In genomic region chr6:35920793-35921732, GRCh38 we compare ENCODE assay signal across 1 cellular context.
TF ChIP-seq lines count a peak whose summit lies in the region.

Gene SRPK1 (minus strand): TSS chr6:35921098. CDS start chr6:35921056, 42 bp downstream.

TF ChIP-seq in A549, 52 proteins besides CTCF, POLR2A, EP300 and RAD21 (continued from another document):
- TF ChIP-seq HMGXB4 (CRISPR knock-in tag; IDR thresholded peaks at IDR 0.05; ENCODE audit: borderline replicate concordance): no peak
- TF ChIP-seq SREBF2 (IDR thresholded peaks at IDR 0.05): no peak
- no peak for TF ChIP-seq ESRRA (IDR thresholded peaks at IDR 0.05; ENCODE audit: borderline replicate concordance, low read length)
- no peak for TF ChIP-seq ZNF302 (CRISPR knock-in tag; IDR thresholded peaks at IDR 0.05)
- no peak; the same call in 1 of the 2 replicates for TF ChIP-seq PHF8 (IDR thresholded peaks at IDR 0.05; ENCODE audit: borderline replicate concordance, low read depth)
- TF ChIP-seq RARB (CRISPR knock-in tag; IDR thresholded peaks at IDR 0.05): no peak
- TF ChIP-seq NPAS2 (CRISPR knock-in tag; IDR thresholded peaks at IDR 0.05; ENCODE audit: borderline replicate concordance): no peak
- no peak for TF ChIP-seq GATA3 (IDR thresholded peaks at IDR 0.05; ENCODE audit: borderline replicate concordance)
- TF ChIP-seq BHLHE40 (IDR thresholded peaks at IDR 0.05; ENCODE audit: low read depth, low read length): no peak
- peak; percentile 79 for TF ChIP-seq MAX (IDR thresholded peaks at IDR 0.05)
TF ChIP-seq in A549: peak in this region for 7.
